Comparison of ENCODE assay signal across 1 cellular context in genomic region chr11:61090092-61090491, GRCh38.
TF ChIP-seq lines count a peak whose summit lies in the region.

No MANE protein-coding gene starts in this region.

TF ChIP-seq in GM23338, 12 proteins besides CTCF, POLR2A, EP300 and RAD21 (continued from another document):
- TF ChIP-seq ZNF462 (CRISPR knock-in tag; IDR thresholded peaks at IDR 0.05) (no peak), REST (IDR thresholded peaks at IDR 0.05; ENCODE audit: unreplicated experiment) (no peak), ETS1 (IDR thresholded peaks at IDR 0.05) (no peak), CREB1 (CRISPR knock-in tag; IDR thresholded peaks at IDR 0.05; ENCODE audit: low read depth) (no peak), NANOG (IDR thresholded peaks at IDR 0.05; ENCODE audit: borderline replicate concordance) (no peak), STAT1 (IDR thresholded peaks at IDR 0.05; ENCODE audit: unreplicated experiment) (no peak), ZNF331 (CRISPR knock-in tag; IDR thresholded peaks at IDR 0.05; ENCODE audit: low read depth) (no peak), POLR2AphosphoS5 (IDR thresholded peaks at IDR 0.05; ENCODE audit: low read depth) (no peak), JUNB (IDR thresholded peaks at IDR 0.05; ENCODE audit: unreplicated experiment) (no peak)
